Comparison of ENCODE assay signal across 10 cellular contexts in genomic region chr3:52289338-52289746, GRCh38. TPM values are rescaled to one million over a fixed set of nuclear protein-coding genes. Genes with fewer than 3 reads are reported as not detected.
DNase-seq lines count a peak whose midpoint lies in the region; ATAC-seq and TF ChIP-seq lines count a peak whose summit lies in the region.
"Had no signal": no experiment of that assay in that cellular context is flagged by ENCODE, and none has a peak within 500 bp of the region (broad histone marks: within the 10 kb centered on the region; RNA-seq: fewer than 3 reads in every experiment).

No MANE protein-coding gene starts in this region.

- TF ChIP-seq CTCF in Calu3 (IDR thresholded peaks at IDR 0.05; ENCODE audit: unreplicated experiment) (no peak), OCI-LY7 (conservative IDR thresholded peaks at IDR 0.05; ENCODE audit: low read length) (no peak), endodermal cell (conservative IDR thresholded peaks at IDR 0.05) (no peak), neural progenitor cell (IDR thresholded peaks at IDR 0.05) (no peak)

- H3K9me3 ChIP-seq in OCI-LY7 (ENCODE audit: low read length) (no peaks in the 10 kb centered on the region), endodermal cell (ENCODE audit: control insufficient read depth, low read length) (no peaks in the 10 kb centered on the region), neural progenitor cell (ENCODE audit: low read depth) (no peaks in the 10 kb centered on the region), neuronal stem cell (replicated peaks in 1 of 2; ENCODE audit: control insufficient read depth in 2 of 2, insufficient read depth in 1 of 2, low read depth in 1 of 2, low read length in 2 of 2) (no peaks in the 10 kb centered on the region)

- no peak overlapping the region for H3K14ac ChIP-seq in neuronal stem cell (ENCODE audit: low read length)

- ATAC-seq in GM18909 (IDR thresholded peaks at IDR 0.05; ENCODE audit: poor library complexity, unreplicated experiment): no peak
- ATAC-seq: activated T-cell treated with anti-CD3 and anti-CD28 coated beads, Interleukin-2, amount 50 U/mL, for 72 hours; stimulated activated memory B cell treated with anti-CD40 and anti-IgM and Interleukin-4, amounts not matched to agents 10 μg/mL and 1 μg/mL and 100 μg/mL, for 72 hours had no signal

- CTCF ChIA-PET in Calu3 (lab: Charles Lee) (interaction anchor here (1.0 to 1.3 kb wide), 3 partner anchors 10 to 57 kb away, joined by 3 to 6 read pairs (median 3); partner anchors contain the start of gene WDR82), OCI-LY7 (lab: Charles Lee; ENCODE audit: unreplicated experiment) (interaction anchor here (0.9 to 1.1 kb wide), 3 partner anchors 10 to 96 kb away, joined by 4 read pairs; partner anchors contain the start of gene WDR82)

- H3K27ac Mint-ChIP-seq in Calu3 (ENCODE audit: unreplicated experiment) (peak overlapping the region; percentile 39), endodermal cell (peak overlapping the region; percentile 87), neural progenitor cell (no peak overlapping the region)

- intact Hi-C loops in Calu3 (cut with micrococcal nuclease; ENCODE audit: unreplicated experiment) (no loop called here), OCI-LY7 (cut with micrococcal nuclease; ENCODE audit: unreplicated experiment) (no loop called here)

- H3K23ac ChIP-seq in neuronal stem cell (ENCODE audit: low read depth, low read length, poor library complexity): no peak overlapping the region

- H3K4me3 Mint-ChIP-seq in Calu3 (ENCODE audit: low read depth, unreplicated experiment) (peak overlapping the region; percentile 21), endodermal cell (peak overlapping the region; percentile 92), neural progenitor cell (peak overlapping the region; percentile 99)

- H3K18ac ChIP-seq in neuronal stem cell (ENCODE audit: low read length): no peak overlapping the region

- H3K79me1 ChIP-seq in neuronal stem cell (ENCODE audit: low read depth, low read length): no peaks in the 10 kb centered on the region

- 92 to 100% methylated on average over 1 of the region's 1 CpG for WGBS in endodermal cell (ENCODE audit: insufficient coverage in 1 of 2, insufficient read length in 1 of 2), 2 experiments
- no CpG with 5 or more reads among the region's 1 CpG for WGBS in neuronal stem cell (ENCODE audit: extremely low coverage in 2 of 2, insufficient read length in 2 of 2, insufficient replicate concordance in 1 of 2), 2 donors

- H3K9me3 Mint-ChIP-seq in Calu3 (ENCODE audit: low read depth, unreplicated experiment) (no peaks in the 10 kb centered on the region), endodermal cell (no peaks in the 10 kb centered on the region), neural progenitor cell (no peaks in the 10 kb centered on the region)
- H3K9me3 Mint-ChIP-seq: activated T-cell treated with anti-CD3 and anti-CD28 coated beads, Interleukin-2, amount 50 U/mL, for 72 hours; stimulated activated memory B cell treated with anti-CD40 and anti-IgM and Interleukin-4, amounts not matched to agents 10 μg/mL and 1 μg/mL and 100 μg/mL, for 72 hours had no signal

- no peak overlapping the region for H4K91ac ChIP-seq in neuronal stem cell (ENCODE audit: low read depth, low read length, poor library complexity)

- H2BK5ac ChIP-seq in neuronal stem cell (ENCODE audit: low read length): no peak overlapping the region

- H2BK12ac ChIP-seq in neuronal stem cell (ENCODE audit: low read length): no peak overlapping the region

- H3K4me1 Mint-ChIP-seq in Calu3 (ENCODE audit: low read depth, unreplicated experiment): peaks cover 46% of the 10 kb centered on the region
- peaks cover 21% of the 10 kb centered on the region for H3K4me1 Mint-ChIP-seq in endodermal cell
- peaks cover 11% of the 10 kb centered on the region for H3K4me1 Mint-ChIP-seq in neural progenitor cell

- H3K4me1 ChIP-seq in OCI-LY7 (ENCODE audit: insufficient read depth, low read length, poor library complexity, severe bottlenecking) (peaks cover 21% of the 10 kb centered on the region), endodermal cell (ENCODE audit: control insufficient read depth, insufficient read depth, low read length) (peaks cover 17% of the 10 kb centered on the region), neural progenitor cell (peaks cover 4% of the 10 kb centered on the region), neuronal stem cell (ENCODE audit: control insufficient read depth in 2 of 2, insufficient read depth in 1 of 2, low read depth in 1 of 2, low read length in 2 of 2) (peaks cover 5 to 10% of the 10 kb centered on the region in 2 donors)

- H3K4me2 ChIP-seq in OCI-LY7 (ENCODE audit: low read length) (peak overlapping the region; percentile 81; the same call in 1 of the 2 replicates), neural progenitor cell (no peak overlapping the region), neuronal stem cell (ENCODE audit: insufficient read depth, low read length, poor library complexity, severe bottlenecking) (no peak overlapping the region)

- BruUV-seq in Calu3 (replicated peaks; lab: Mats Ljungman, UMichigan) (no TSS peak), OCI-LY7 (replicated peaks; lab: Mats Ljungman, UMichigan) (no TSS peak)

- H3K79me2 ChIP-seq in OCI-LY7 (ENCODE audit: insufficient read depth, low read depth, low read length): peaks cover 13% of the 10 kb centered on the region; the same call in 1 of the 2 replicates
- H3K79me2 ChIP-seq in neural progenitor cell (ENCODE audit: low read depth): peaks cover 12% of the 10 kb centered on the region

- POLR2A ChIA-PET in OCI-LY7 (lab: Charles Lee): interaction anchor here (0.5 to 1.4 kb wide), 7 partner anchors 9 to 180 kb away, joined by 3 to 7 read pairs (median 4); partner anchors contain the start of gene TWF2

- no peak overlapping the region for H3K27ac ChIP-seq in OCI-LY7 (ENCODE audit: low read depth, low read length, poor library complexity, severe bottlenecking)
- H3K27ac ChIP-seq in endodermal cell (ENCODE audit: low read depth, low read length): no peak overlapping the region
- no peak overlapping the region for H3K27ac ChIP-seq in neural progenitor cell
- H3K27ac ChIP-seq in neuronal stem cell (replicated peaks; ENCODE audit: low read length): no peak overlapping the region

- no peaks in the 10 kb centered on the region for H3K27me3 ChIP-seq in endodermal cell (ENCODE audit: control insufficient read depth, insufficient read depth, low read length, poor library complexity, severe bottlenecking)
- no peaks in the 10 kb centered on the region for H3K27me3 ChIP-seq in neural progenitor cell
- no peaks in the 10 kb centered on the region for H3K27me3 ChIP-seq in neuronal stem cell (ENCODE audit: control insufficient read depth in 3 of 3, insufficient read depth in 3 of 3, low read depth in 1 of 3, low read length in 3 of 3)

- H4K20me1 ChIP-seq in OCI-LY7 (ENCODE audit: insufficient read depth, low read length) (no peaks in the 10 kb centered on the region), neural progenitor cell (ENCODE audit: low read depth) (no peaks in the 10 kb centered on the region)

- H2BK120ac ChIP-seq in neuronal stem cell (ENCODE audit: low read depth, low read length): no peak overlapping the region

- H3K27me3 Mint-ChIP-seq in Calu3 (ENCODE audit: unreplicated experiment) (no peaks in the 10 kb centered on the region), endodermal cell (ENCODE audit: insufficient read depth) (no peaks in the 10 kb centered on the region), neural progenitor cell (ENCODE audit: insufficient read depth, low read depth) (peaks cover 7% of the 10 kb centered on the region)
- H3K27me3 Mint-ChIP-seq: stimulated activated memory B cell treated with anti-CD40 and anti-IgM and Interleukin-4, amounts not matched to agents 10 μg/mL and 1 μg/mL and 100 μg/mL, for 72 hours had no signal

- peaks cover 42% of the 10 kb centered on the region for H3K36me3 Mint-ChIP-seq in Calu3 (ENCODE audit: insufficient read depth, unreplicated experiment)
- H3K36me3 Mint-ChIP-seq in endodermal cell (ENCODE audit: low read depth): peaks cover 1% of the 10 kb centered on the region
- H3K36me3 Mint-ChIP-seq in neural progenitor cell: no peaks in the 10 kb centered on the region

- H2BK15ac ChIP-seq in neuronal stem cell (ENCODE audit: low read length): no peak overlapping the region

- H3K9me2 ChIP-seq in OCI-LY7 (ENCODE audit: insufficient read depth, low read length): no peaks in the 10 kb centered on the region

- no peak overlapping the region for H3K4ac ChIP-seq in neuronal stem cell (ENCODE audit: low read length)

- peaks cover 17% of the 10 kb centered on the region for H3F3A ChIP-seq in neural progenitor cell (ENCODE audit: low read depth)

- no peak overlapping the region for H4K8ac ChIP-seq in neuronal stem cell (ENCODE audit: low read depth, low read length)

- H3K4me3 ChIP-seq in OCI-LY7 (ENCODE audit: low read depth, low read length, poor library complexity, severe bottlenecking) (no peak overlapping the region), endodermal cell (ENCODE audit: low read length) (peak overlapping the region; percentile 93), neural progenitor cell (no peak overlapping the region), neuronal stem cell (ENCODE audit: low read length in 2 of 2) (no peak overlapping the region)

- DNase-seq in Calu3 (no peak), OCI-LY7 (ENCODE audit: low spot score) (no peak), endodermal cell (no peak), neural progenitor cell (ENCODE audit: low spot score) (no peak), neuronal stem cell (ENCODE audit: low spot score) (no peak), AG08396 (ENCODE audit: low spot score) (no peak), GF-D8 (lab: John Stamatoyannopoulos, UW) (no peak)
- DNase-seq: activated T-cell treated with anti-CD3 and anti-CD28 coated beads, Interleukin-2, amount 50 U/mL, for 72 hours had no signal

- no peak overlapping the region for H3K9ac ChIP-seq in endodermal cell (ENCODE audit: extremely low read depth, low read length, poor library complexity, severe bottlenecking)
- H3K9ac ChIP-seq in neural progenitor cell: no peak overlapping the region
- no peak overlapping the region for H3K9ac ChIP-seq in neuronal stem cell (ENCODE audit: low read depth, low read length, poor library complexity)

- H3K36me3 ChIP-seq in OCI-LY7 (ENCODE audit: insufficient read depth, low read length): peaks cover 8% of the 10 kb centered on the region; the same call in 1 of the 2 replicates
- peaks cover 11% of the 10 kb centered on the region for H3K36me3 ChIP-seq in endodermal cell (ENCODE audit: control insufficient read depth, insufficient read depth, low read length)
- no peaks in the 10 kb centered on the region for H3K36me3 ChIP-seq in neural progenitor cell
- peaks cover 10 to 36% of the 10 kb centered on the region in 2 donors for H3K36me3 ChIP-seq in neuronal stem cell (replicated peaks in 1 of 2; ENCODE audit: control insufficient read depth in 2 of 2, insufficient read depth in 2 of 2, low read length in 2 of 2)

- H2AFZ ChIP-seq in OCI-LY7 (ENCODE audit: low read length) (no peak overlapping the region), neural progenitor cell (replicated peaks) (no peak overlapping the region), neuronal stem cell (ENCODE audit: low read length) (no peak overlapping the region)

- no peak overlapping the region for H2AK5ac ChIP-seq in neuronal stem cell (ENCODE audit: low read depth, low read length)

RNA-seq across cellular contexts. Expression of gene GLYCTK, which starts 1.7 kb away (rescaled TPM):
- 9.4 and 10.7 TPM in 2 replicates for total RNA-seq in Calu3 (2022)
- 24.5 and 28.1 TPM in 2 replicates for total RNA-seq in OCI-LY7 (2014; rRNA removed; shearing (Covaris generic))
- total RNA-seq in OCI-LY7 (2022): 28.6 and 29.6 TPM in 2 replicates
- total RNA-seq in endodermal cell: 10 to 100 TPM; 21.7 to 28.4 TPM
- 5.8 TPM for polyA plus RNA-seq in endodermal cell (2013, experiment 1 of 2)
- polyA plus RNA-seq in endodermal cell (2013, experiment 2 of 2): 7.1 TPM
- 4.2 and 10.1 TPM in 2 replicates for total RNA-seq in neural progenitor cell (ENCODE audit: low replicate concordance)
- 0.85 TPM for polyA plus RNA-seq in neuronal stem cell (2013, experiment 1 of 2)
- 1.1 TPM for polyA plus RNA-seq in neuronal stem cell (2013, experiment 2 of 2)

RNA-seq across cellular contexts. Expression of gene WDR82, which starts 10.9 kb away (rescaled TPM):
- 55.4 and 59.7 TPM in 2 replicates for total RNA-seq in Calu3 (2022)
- 27.8 and 38.5 TPM in 2 replicates for total RNA-seq in OCI-LY7 (2014; rRNA removed; shearing (Covaris generic))
- total RNA-seq in OCI-LY7 (2022): 66.2 and 67.9 TPM in 2 replicates
- total RNA-seq in endodermal cell: 10 to 100 TPM; 78.4 to 84.2 TPM
- 95.1 TPM for polyA plus RNA-seq in endodermal cell (2013, experiment 1 of 2)
- polyA plus RNA-seq in endodermal cell (2013, experiment 2 of 2): 88.3 TPM
- 45.4 and 49.2 TPM in 2 replicates for total RNA-seq in neural progenitor cell (ENCODE audit: low replicate concordance)
- 37.2 TPM for polyA plus RNA-seq in neuronal stem cell (2013, experiment 1 of 2)
- polyA plus RNA-seq in neuronal stem cell (2013, experiment 2 of 2): 38.6 TPM

RNA-seq across cellular contexts. Expression of gene DNAH1, which starts 26.8 kb away (rescaled TPM):
- total RNA-seq in Calu3 (2022): 10.2 and 13.1 TPM in 2 replicates
- 14.2 and 18.3 TPM in 2 replicates for total RNA-seq in OCI-LY7 (2014; rRNA removed; shearing (Covaris generic))
- 5.8 and 10.5 TPM in 2 replicates for total RNA-seq in OCI-LY7 (2022)
- total RNA-seq in endodermal cell: 1 to 10 TPM; 4.9 to 5.5 TPM
- 2.8 TPM for polyA plus RNA-seq in endodermal cell (2013, experiment 1 of 2)
- polyA plus RNA-seq in endodermal cell (2013, experiment 2 of 2): 3.1 TPM
- total RNA-seq in neural progenitor cell (ENCODE audit: low replicate concordance): 0.80 and 2.1 TPM in 2 replicates
- polyA plus RNA-seq in neuronal stem cell (2013, experiment 1 of 2): 1.3 TPM
- 1.3 TPM for polyA plus RNA-seq in neuronal stem cell (2013, experiment 2 of 2)

RNA-seq across cellular contexts. Expression of gene PPM1M, which starts 43.8 kb away (rescaled TPM):
- total RNA-seq in Calu3 (2022) (6.5 and 7.1 TPM in 2 replicates), OCI-LY7 (2022) (13.8 and 15.6 TPM in 2 replicates), endodermal cell (1 to 10 TPM; 6.7 to 6.8 TPM), neural progenitor cell (ENCODE audit: low replicate concordance) (1.1 and 3.1 TPM in 2 replicates)
- 1.1 and 4.4 TPM in 2 replicates for total RNA-seq in OCI-LY7 (2014; rRNA removed; shearing (Covaris generic))
- 4.8 TPM for polyA plus RNA-seq in endodermal cell (2013, experiment 1 of 2)
- polyA plus RNA-seq in endodermal cell (2013, experiment 2 of 2): 3.8 TPM
- polyA plus RNA-seq in neuronal stem cell (2013, experiment 1 of 2): 3.5 TPM
- polyA plus RNA-seq in neuronal stem cell (2013, experiment 2 of 2): 3.7 TPM

RNA-seq across cellular contexts. Expression of gene TWF2, which starts 50.4 kb away (rescaled TPM):
- total RNA-seq in Calu3 (2022) (48.1 and 49.1 TPM in 2 replicates), OCI-LY7 (2022) (60.2 and 64.9 TPM in 2 replicates), endodermal cell (10 to 100 TPM; 40.7 to 41.9 TPM), neural progenitor cell (ENCODE audit: low replicate concordance) (21.9 and 44.9 TPM in 2 replicates)
- total RNA-seq in OCI-LY7 (2014; rRNA removed; shearing (Covaris generic)): 40.0 and 52.8 TPM in 2 replicates
- polyA plus RNA-seq in endodermal cell (2013, experiment 1 of 2): 32.6 TPM
- polyA plus RNA-seq in endodermal cell (2013, experiment 2 of 2): 27.3 TPM
- 21.7 TPM for polyA plus RNA-seq in neuronal stem cell (2013, experiment 1 of 2)
- polyA plus RNA-seq in neuronal stem cell (2013, experiment 2 of 2): 20.9 TPM

Comparison
In these comparisons a context has a peak if more than half of its experiments do, and no peak if none do; other contexts are left out.
1. H3K4me3 Mint-ChIP-seq: peak in every context shown above with its lines; median percentile 99 in neural progenitor cell; 92 in endodermal cell; 21 in Calu3.